Comparison of ENCODE assay signal across 9 cellular contexts in the genomic region with DNA sequence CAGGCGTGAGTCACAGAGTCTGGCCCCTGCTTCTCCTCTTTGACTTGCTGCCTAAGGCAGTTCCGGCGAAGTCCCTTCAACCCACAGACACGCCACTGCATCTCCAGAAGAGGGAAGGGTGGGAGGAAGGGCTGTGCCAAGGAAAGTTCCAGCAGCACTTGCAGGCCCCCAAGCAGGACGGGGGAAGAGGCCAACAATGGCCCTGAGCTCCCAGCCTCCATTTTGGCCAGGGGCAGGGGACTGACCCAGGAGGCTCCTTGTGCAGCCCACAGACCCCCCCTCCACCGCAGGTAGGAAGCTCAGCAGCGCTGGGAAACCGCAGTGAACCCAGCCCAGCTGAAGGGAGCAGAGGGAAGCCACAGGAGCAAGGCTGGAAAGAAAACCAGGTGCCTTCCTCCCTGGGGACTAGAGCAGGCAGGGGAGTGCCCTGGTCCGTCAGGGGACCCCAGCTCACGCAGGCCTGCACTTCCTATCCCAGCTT. TPM values are rescaled to one million over a fixed set of nuclear protein-coding genes. Genes with fewer than 3 reads are reported as not detected.
DNase-seq lines count a peak whose midpoint lies in the region; ATAC-seq, FAIRE-seq and TF ChIP-seq lines count a peak whose summit lies in the region.
"Had no signal": no experiment of that assay in that cellular context is flagged by ENCODE, and none has a peak within 500 bp of the region (broad histone marks: within the 10 kb centered on the region; RNA-seq: fewer than 3 reads in every experiment).

No MANE protein-coding gene starts in this region.

- H3K4me3 ChIP-seq in endothelial cell of umbilical vein (replicated peaks in 1 of 3; ENCODE audit: insufficient read depth in 1 of 3, low read depth in 1 of 3, low read length in 3 of 3): no peak overlapping the region
- H3K4me3 ChIP-seq in ovary: no peak overlapping the region

- dilution Hi-C loops in endothelial cell of umbilical vein (cut with MboI; ENCODE audit: extremely low pct_ligation_motif_present, low sequenced_read_pairs): no loop called here

- H3K4me1 ChIP-seq in endothelial cell of umbilical vein (ENCODE audit: control insufficient read depth, extremely low read depth, insufficient read depth, low read length) (peaks cover 20% of the 10 kb centered on the region), ovary (ENCODE audit: insufficient read depth) (peaks cover 19% of the 10 kb centered on the region)

- CTCF ChIA-PET in endothelial cell of umbilical vein (lab: Charles Lee): interaction anchor here (0.7 to 8.8 kb wide), 16 partner anchors 9 to 153 kb away, joined by 3 to 237 read pairs (median 6); a partner anchor contains a TSS

- H3K36me3 ChIP-seq in endothelial cell of umbilical vein (ENCODE audit: control insufficient read depth in 2 of 2, extremely low read depth in 1 of 2, insufficient read depth in 2 of 2, low read length in 2 of 2): no peaks in the 10 kb centered on the region
- no peaks in the 10 kb centered on the region for H3K36me3 ChIP-seq in ovary

- intact Hi-C loops in endothelial cell of umbilical vein (cut with micrococcal nuclease) (no loop called here), ovary (cut with DNase I) (loop anchor here in 1 of 4 donors (5.0 kb wide), 1 partner anchor 34 kb away; a partner anchor contains a TSS)

- no TSS peak for BruUV-seq in endothelial cell of umbilical vein (replicated peaks; lab: Mats Ljungman, UMichigan)

- no peaks in the 10 kb centered on the region for H3K27me3 ChIP-seq in endothelial cell of umbilical vein (ENCODE audit: control insufficient read depth in 2 of 2, insufficient read depth in 2 of 2, low read length in 2 of 2)
- no peaks in the 10 kb centered on the region for H3K27me3 ChIP-seq in ovary

- no peak for FAIRE-seq in endothelial cell of umbilical vein (lab: Jason Lieb, UNC)
- FAIRE-seq in frontal cortex (lab: Jason Lieb, UNC): no peak

- TF ChIP-seq POLR2A in endothelial cell of umbilical vein (IDR thresholded peaks at IDR 0.05; ENCODE audit: low read depth, low read length) (no peak), ovary (IDR thresholded peaks at IDR 0.05) (no peak)

- no peak for TF ChIP-seq CTCF in endothelial cell of umbilical vein (IDR thresholded peaks at IDR 0.05; ENCODE audit: extremely low read depth in 1 of 2, insufficient read depth in 1 of 2, low read depth in 1 of 2, low read length in 2 of 2)
- TF ChIP-seq CTCF in ovary (IDR thresholded peaks at IDR 0.05): no peak

- DNase-seq in COLO829 (ENCODE audit: low spot score) (peak; percentile 31), NCI-H226 (peak; percentile 59), endothelial cell of umbilical vein (ENCODE audit: low read depth, low spot score) (no peak), ovary (no peak), DMS79 (lab: John Stamatoyannopoulos, UW) (no peak), frontal cortex (ENCODE audit: low spot score in 2 of 2) (no peak)
- DNase-seq: NCI-H1092 had no signal

- H2AFZ ChIP-seq in endothelial cell of umbilical vein (ENCODE audit: low read depth, low read length): no peak overlapping the region

- ATAC-seq in HG02938 (IDR thresholded peaks at IDR 0.05; ENCODE audit: unreplicated experiment): no peak
- ATAC-seq in GM18502 (IDR thresholded peaks at IDR 0.05; ENCODE audit: poor library complexity, unreplicated experiment): no peak

- peak overlapping the region; percentile 57 for H3K9ac ChIP-seq in endothelial cell of umbilical vein (replicated peaks; ENCODE audit: extremely low read depth, insufficient read depth, low read length)

- H3K79me2 ChIP-seq in endothelial cell of umbilical vein (ENCODE audit: control insufficient read depth, insufficient read depth, low read length): no peaks in the 10 kb centered on the region

- no peaks in the 10 kb centered on the region for H3K9me1 ChIP-seq in endothelial cell of umbilical vein (replicated peaks; ENCODE audit: control insufficient read depth, extremely low read depth, insufficient read depth, low read length)

- WGBS in ovary, 3 donors: 86 to 87% (median 86%) methylated on average over 10 of the region's 10 CpGs

- H4K20me1 ChIP-seq in endothelial cell of umbilical vein (replicated peaks; ENCODE audit: control insufficient read depth, extremely low read depth, insufficient read depth, low read length): no peaks in the 10 kb centered on the region

- H3K4me2 ChIP-seq in endothelial cell of umbilical vein (ENCODE audit: insufficient read depth, low read length): no peak overlapping the region

- POLR2A ChIA-PET in endothelial cell of umbilical vein (lab: Charles Lee): interaction anchor here (0.6 to 0.8 kb wide), 2 partner anchors 11 to 26 kb away, joined by 3 to 5 read pairs; no protein-coding TSS in a partner anchor

- TF ChIP-seq EP300 in ovary (IDR thresholded peaks at IDR 0.05): no peak

- H3K27ac ChIP-seq in endothelial cell of umbilical vein (ENCODE audit: insufficient read depth, low read depth, low read length) (peak overlapping the region; percentile 60), ovary (peak overlapping the region; percentile 35 to 79)

- H3K9me3 ChIP-seq in endothelial cell of umbilical vein (replicated peaks; ENCODE audit: control insufficient read depth, insufficient read depth, low read length) (no peaks in the 10 kb centered on the region), ovary (no peaks in the 10 kb centered on the region)

TF ChIP-seq in endothelial cell of umbilical vein, 7 proteins besides CTCF, POLR2A, EP300 and RAD21:
- TF ChIP-seq POLR2AphosphoS5 (IDR thresholded peaks at IDR 0.05; ENCODE audit: insufficient read depth, low read depth, low read length) (no peak), JUN (IDR thresholded peaks at IDR 0.05; ENCODE audit: borderline replicate concordance, insufficient read depth, insufficient read length, low read depth) (no peak), GATA2 (IDR thresholded peaks at IDR 0.05; ENCODE audit: insufficient read depth, insufficient read length, low read depth, low read length) (no peak), EZH2 (IDR thresholded peaks at IDR 0.05; ENCODE audit: borderline replicate concordance, low read depth, low read length, severe bottlenecking) (no peak), FOS (IDR thresholded peaks at IDR 0.05; ENCODE audit: borderline replicate concordance, insufficient read depth, low read length) (no peak), MYC (IDR thresholded peaks at IDR 0.05; ENCODE audit: low read depth, low read length) (no peak)
- TF ChIP-seq, protein P1, sequence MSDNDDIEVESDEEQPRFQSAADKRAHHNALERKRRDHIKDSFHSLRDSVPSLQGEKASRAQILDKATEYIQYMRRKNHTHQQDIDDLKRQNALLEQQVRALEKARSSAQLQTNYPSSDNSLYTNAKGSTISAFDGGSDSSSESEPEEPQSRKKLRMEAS (IDR thresholded peaks at IDR 0.05; ENCODE audit: insufficient read depth, insufficient read length): no peak
TF ChIP-seq in endothelial cell of umbilical vein: peak in this region for 0.

RNA-seq across cellular contexts. Expression of a gene that starts 35.4 kb away (rescaled TPM):
- total RNA-seq in endothelial cell of umbilical vein: 69.4 and 76.5 TPM in 2 replicates
- 104 and 105 TPM in 2 replicates for polyA plus RNA-seq in endothelial cell of umbilical vein
- polyA plus RNA-seq in endothelial cell of umbilical vein (2011; cell fraction: cytosol; rRNA removed): 84.5 and 86.8 TPM in 2 replicates
- polyA plus RNA-seq in endothelial cell of umbilical vein (2011; cell fraction: nucleus; rRNA removed): 48.1 and 56.4 TPM in 2 replicates
- polyA plus RNA-seq in endothelial cell of umbilical vein (2012): 76.1 and 79.8 TPM in 2 replicates
- 42.4 and 44.3 TPM in 2 replicates for polyA minus RNA-seq in endothelial cell of umbilical vein
- polyA minus RNA-seq in endothelial cell of umbilical vein (2011; cell fraction: cytosol; rRNA and poly(A)+ RNA removed): 29.4 TPM
- 10.6 and 13.3 TPM in 2 replicates for polyA minus RNA-seq in endothelial cell of umbilical vein (2011; cell fraction: nucleus; rRNA and poly(A)+ RNA removed)
- 10 to 100 TPM in 4 of 7 donors, 1 to 10 TPM in 3; 8.2 to 16.3 (median 11.3) TPM for total RNA-seq in ovary
- 10 to 100 TPM in 1 of 2 donors, 1 to 10 TPM in 1; 6.4 to 20.7 TPM for polyA plus RNA-seq in ovary
- 40.8 TPM for total RNA-seq in frontal cortex

Comparison
In these comparisons a context has a peak if more than half of its experiments do, and no peak if none do; other contexts are left out.
1. DNase-seq: peak in COLO829 (single experiment) and NCI-H226 (single experiment); none in endothelial cell of umbilical vein (single experiment), ovary (0 of 5), DMS79 (single experiment) and frontal cortex (0 of 2).